13 cellular contexts compared by ENCODE assay signal in the genomic region with DNA sequence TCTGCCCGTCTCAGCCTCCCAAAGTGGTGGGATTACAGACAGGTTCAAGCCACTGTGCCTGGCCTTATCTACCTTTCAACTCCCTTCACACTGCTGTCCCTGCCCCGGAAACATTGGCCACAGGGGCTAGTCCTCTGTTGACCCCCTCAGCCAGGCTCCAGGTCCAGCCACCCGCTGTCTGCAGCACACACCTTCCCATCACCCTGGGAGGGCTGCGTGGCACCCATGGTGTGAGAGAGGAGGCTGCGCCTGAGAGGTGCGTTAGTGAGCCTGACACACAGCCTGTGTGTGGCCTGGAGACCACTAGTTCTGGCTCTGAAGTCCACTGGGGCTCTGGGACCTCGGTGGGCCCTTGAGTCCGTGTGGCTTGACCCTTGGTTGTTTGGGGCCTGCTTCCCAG. TPM values are rescaled to one million over a fixed set of nuclear protein-coding genes. Genes with fewer than 3 reads are reported as not detected.
DNase-seq lines count a peak whose midpoint lies in the region; FAIRE-seq and TF ChIP-seq lines count a peak whose summit lies in the region.
"Had no signal": no experiment of that assay in that cellular context is flagged by ENCODE, and none has a peak within 500 bp of the region (broad histone marks: within the 10 kb centered on the region; RNA-seq: fewer than 3 reads in every experiment).

No MANE protein-coding gene starts in this region.

- no peaks in the 10 kb centered on the region for H3F3A ChIP-seq in neural progenitor cell (ENCODE audit: low read depth)

- peak overlapping the region; percentile 58 for H3K27ac ChIP-seq in neural progenitor cell
- H3K27ac ChIP-seq: 22Rv1 had no signal

- H3K4me1 Mint-ChIP-seq in activated CD4-positive, alpha-beta T cell treated with anti-CD3 and anti-CD28 coated beads, Interleukin-2, amount 10 ng/mL, durations not matched to agents 7 days and 5 days, result no peaks in the 10 kb centered on the region
- no peaks in the 10 kb centered on the region for H3K4me1 Mint-ChIP-seq in activated CD4-positive, alpha-beta T cell treated with anti-CD3 and anti-CD28 coated beads, Interleukin-2, amount 10 ng/mL, durations not matched to agents 24 days and 14 days
- H3K4me1 Mint-ChIP-seq in neural progenitor cell, result peaks cover 3% of the 10 kb centered on the region

- H3K36me3 ChIP-seq in H7 (replicated peaks; ENCODE audit: control insufficient read depth, insufficient read depth, low read length) (no peaks in the 10 kb centered on the region), bronchial epithelial cell (ENCODE audit: control insufficient read depth, insufficient read depth, low read length) (peaks cover 8% of the 10 kb centered on the region), neural progenitor cell (no peaks in the 10 kb centered on the region)

- no peak overlapping the region for H3K4me3 Mint-ChIP-seq in activated CD4-positive, alpha-beta T cell treated with anti-CD3 and anti-CD28 coated beads, Interleukin-2, amount 10 ng/mL, durations not matched to agents 7 days and 5 days
- no peak overlapping the region for H3K4me3 Mint-ChIP-seq in activated CD4-positive, alpha-beta T cell treated with anti-CD3 and anti-CD28 coated beads, Interleukin-2, amount 10 ng/mL, durations not matched to agents 24 days and 14 days
- H3K4me3 Mint-ChIP-seq in neural progenitor cell, result no peak overlapping the region
- H3K4me3 Mint-ChIP-seq: H9 had no signal

- CTCF ChIA-PET in activated CD4-positive, alpha-beta T cell treated with anti-CD3 and anti-CD28 coated beads, Interleukin-2, amount 10 ng/mL, durations not matched to agents 7 days and 5 days (lab: Charles Lee), result interaction anchor here (0.6 kb wide), 2 partner anchors 12 to 176 kb away, joined by 4 read pairs; no protein-coding TSS in a partner anchor

- H3K4me3 ChIP-seq in H7 (ENCODE audit: insufficient read depth, low read depth, low read length) (no peak overlapping the region), bronchial epithelial cell (ENCODE audit: low read depth, low read length) (no peak overlapping the region), neural progenitor cell (no peak overlapping the region)
- H3K4me3 ChIP-seq: K562 had no signal

- no peaks in the 10 kb centered on the region for H3K9me3 Mint-ChIP-seq in activated CD4-positive, alpha-beta T cell treated with anti-CD3 and anti-CD28 coated beads, Interleukin-2, amount 10 ng/mL, durations not matched to agents 7 days and 5 days
- H3K9me3 Mint-ChIP-seq in activated CD4-positive, alpha-beta T cell treated with anti-CD3 and anti-CD28 coated beads, Interleukin-2, amount 10 ng/mL, durations not matched to agents 24 days and 14 days, result no peaks in the 10 kb centered on the region
- H3K9me3 Mint-ChIP-seq in neural progenitor cell, result no peaks in the 10 kb centered on the region
- H3K9me3 Mint-ChIP-seq: H9 had no signal

- intact Hi-C loops in activated CD4-positive, alpha-beta T cell treated with anti-CD3 and anti-CD28 coated beads, Interleukin-2, amount 10 ng/mL, durations not matched to agents 24 days and 14 days (cut with micrococcal nuclease), result no loop called here

- no peak for TF ChIP-seq CTCF in bronchial epithelial cell (IDR thresholded peaks at IDR 0.05; ENCODE audit: insufficient read depth, low read length, severe bottlenecking)
- no peak for TF ChIP-seq CTCF in neural progenitor cell (IDR thresholded peaks at IDR 0.05)

- no peak for DNase-seq in activated CD4-positive, alpha-beta T cell treated with anti-CD3 and anti-CD28 coated beads, Interleukin-2, amount 10 ng/mL, durations not matched to agents 7 days and 5 days
- no peak for DNase-seq in activated CD4-positive, alpha-beta T cell treated with anti-CD3 and anti-CD28 coated beads, Interleukin-2, amount 10 ng/mL, durations not matched to agents 24 days and 14 days
- peak; percentile 21 for DNase-seq in H7
- no peak for DNase-seq in bronchial epithelial cell (ENCODE audit: low read depth)
- DNase-seq in neural progenitor cell (ENCODE audit: low spot score), result no peak
- DNase-seq in NCI-H187 treated with DMSO at 0.1 percent for 48 hours (lab: John Stamatoyannopoulos, UW), result no peak
- DNase-seq in UCSD-AML1 (lab: John Stamatoyannopoulos, UW; ENCODE audit: unreplicated experiment), result no peak
- no peak for DNase-seq in GF-D8 (lab: John Stamatoyannopoulos, UW)
- DNase-seq: DMS53 had no signal

- peaks cover 14% of the 10 kb centered on the region for H3K4me1 ChIP-seq in neural progenitor cell

- H3K9ac ChIP-seq in neural progenitor cell, result no peak overlapping the region

- H3K79me2 ChIP-seq in neural progenitor cell (ENCODE audit: low read depth), result no peaks in the 10 kb centered on the region

- POLR2A ChIA-PET in activated CD4-positive, alpha-beta T cell treated with anti-CD3 and anti-CD28 coated beads, Interleukin-2, amount 10 ng/mL, durations not matched to agents 7 days and 5 days (lab: Charles Lee), result no interaction called here

- H3K36me3 Mint-ChIP-seq in activated CD4-positive, alpha-beta T cell treated with anti-CD3 and anti-CD28 coated beads, Interleukin-2, amount 10 ng/mL, durations not matched to agents 7 days and 5 days (ENCODE audit: low read depth), result no peaks in the 10 kb centered on the region
- no peaks in the 10 kb centered on the region for H3K36me3 Mint-ChIP-seq in activated CD4-positive, alpha-beta T cell treated with anti-CD3 and anti-CD28 coated beads, Interleukin-2, amount 10 ng/mL, durations not matched to agents 24 days and 14 days (ENCODE audit: low read depth)
- peaks cover 5% of the 10 kb centered on the region for H3K36me3 Mint-ChIP-seq in neural progenitor cell

- no peaks in the 10 kb centered on the region for H3K27me3 Mint-ChIP-seq in activated CD4-positive, alpha-beta T cell treated with anti-CD3 and anti-CD28 coated beads, Interleukin-2, amount 10 ng/mL, durations not matched to agents 7 days and 5 days
- no peaks in the 10 kb centered on the region for H3K27me3 Mint-ChIP-seq in activated CD4-positive, alpha-beta T cell treated with anti-CD3 and anti-CD28 coated beads, Interleukin-2, amount 10 ng/mL, durations not matched to agents 24 days and 14 days
- no peaks in the 10 kb centered on the region for H3K27me3 Mint-ChIP-seq in neural progenitor cell (ENCODE audit: insufficient read depth, low read depth)

- no peak overlapping the region for H2AFZ ChIP-seq in neural progenitor cell (replicated peaks)

- H3K4me2 ChIP-seq in neural progenitor cell, result no peak overlapping the region

- H3K27ac Mint-ChIP-seq in activated CD4-positive, alpha-beta T cell treated with anti-CD3 and anti-CD28 coated beads, Interleukin-2, amount 10 ng/mL, durations not matched to agents 7 days and 5 days, result peak overlapping the region; percentile 62
- H3K27ac Mint-ChIP-seq in activated CD4-positive, alpha-beta T cell treated with anti-CD3 and anti-CD28 coated beads, Interleukin-2, amount 10 ng/mL, durations not matched to agents 24 days and 14 days, result no peak overlapping the region
- no peak overlapping the region for H3K27ac Mint-ChIP-seq in neural progenitor cell

- no peaks in the 10 kb centered on the region for H3K9me3 ChIP-seq in neural progenitor cell (ENCODE audit: low read depth)

- FAIRE-seq in bronchial epithelial cell (lab: Jason Lieb, UNC), result peak; percentile 7
- FAIRE-seq: HTR-8/SVneo, K562 had no signal

- no peaks in the 10 kb centered on the region for H3K27me3 ChIP-seq in H7 (ENCODE audit: control insufficient read depth, insufficient read depth, low read length)
- no peaks in the 10 kb centered on the region for H3K27me3 ChIP-seq in bronchial epithelial cell (ENCODE audit: control insufficient read depth, insufficient read depth, low read length)
- H3K27me3 ChIP-seq in neural progenitor cell, result no peaks in the 10 kb centered on the region

- no peaks in the 10 kb centered on the region for H4K20me1 ChIP-seq in neural progenitor cell (ENCODE audit: low read depth)

RNA-seq across cellular contexts. Expression of a gene that starts 28.4 kb away (rescaled TPM):
- total RNA-seq in activated CD4-positive, alpha-beta T cell treated with anti-CD3 and anti-CD28 coated beads, Interleukin-2, amount 10 ng/mL, durations not matched to agents 7 days and 5 days, result 10 to 100 TPM; 38.9 to 40.2 TPM
- 64.6 and 68.8 TPM in 2 replicates for total RNA-seq in activated CD4-positive, alpha-beta T cell treated with anti-CD3 and anti-CD28 coated beads, Interleukin-2, amount 10 ng/mL, durations not matched to agents 24 days and 14 days
- 5.5 and 11.5 TPM in 2 replicates for total RNA-seq in H7 (2014; rRNA removed; shearing (Covaris generic))
- 34.6 and 35.3 TPM in 2 replicates for total RNA-seq in bronchial epithelial cell
- total RNA-seq in neural progenitor cell (ENCODE audit: low replicate concordance), result 15.7 and 18.1 TPM in 2 replicates
